In the genomic region with DNA sequence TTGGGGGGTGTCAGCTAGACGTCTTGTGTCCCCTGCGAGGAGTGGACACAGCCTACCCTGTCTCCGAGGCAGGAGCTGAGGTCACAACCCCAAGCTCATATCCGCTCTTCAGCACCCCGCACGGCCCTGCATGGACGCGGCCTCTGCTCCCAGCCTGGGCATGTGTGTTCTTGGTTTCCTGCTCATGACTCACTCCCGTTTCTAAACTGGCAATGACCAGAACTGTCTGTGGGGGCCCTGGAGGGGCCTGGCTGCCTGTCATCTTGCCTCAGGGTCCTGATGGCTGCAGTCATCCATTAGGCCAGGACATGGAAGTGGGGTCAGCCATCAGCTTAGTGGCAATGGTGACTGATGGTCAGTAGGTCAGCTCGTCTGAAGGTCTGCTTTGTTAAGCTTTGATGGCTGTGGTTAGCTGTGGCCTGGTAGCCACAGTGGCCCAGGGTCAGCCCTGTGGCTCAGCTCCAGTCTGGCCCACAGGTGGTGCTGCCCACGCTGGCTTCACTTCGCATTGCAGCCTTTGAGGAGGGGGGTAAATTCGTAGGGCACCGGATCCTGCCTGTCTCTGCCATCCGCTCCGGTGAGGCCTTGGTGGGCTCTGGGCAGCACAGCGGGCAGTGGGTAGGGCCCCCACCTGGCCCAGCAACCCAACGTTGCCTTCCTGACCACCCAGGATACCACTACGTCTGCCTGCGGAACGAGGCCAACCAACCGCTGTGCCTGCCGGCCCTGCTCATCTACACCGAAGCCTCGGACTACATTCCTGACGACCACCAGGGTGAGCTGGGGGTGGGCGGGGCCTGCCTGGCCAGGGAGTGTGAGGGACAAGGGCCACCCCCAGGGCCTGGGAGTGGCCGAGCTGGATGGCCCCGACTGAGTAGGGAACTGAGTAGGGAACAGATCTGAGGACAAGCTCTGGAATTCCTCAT, we compare ENCODE assay signal across 11 cellular contexts. TPM values are rescaled to one million over a fixed set of nuclear protein-coding genes. Genes with fewer than 3 reads are reported as not detected.
A peak's percentile ranks its signal among the peaks of the same experiment; 100 is the strongest.
DNase-seq lines count a peak whose midpoint lies in the region; ATAC-seq, FAIRE-seq and TF ChIP-seq lines count a peak whose summit lies in the region.
"Had no signal": no experiment of that assay in that cellular context is flagged by ENCODE, and none has a peak within 500 bp of the region (broad histone marks: within the 10 kb centered on the region; RNA-seq: fewer than 3 reads in every experiment).

No MANE protein-coding gene starts in this region.

- FAIRE-seq in urothelium cell line (lab: Jason Lieb, UNC): no peak

- peak; percentile 34 for ATAC-seq in SK-N-SH treated with all-trans-retinoic acid at 6 μM for 48 hours
- ATAC-seq: left lobe of liver had no signal

- DNase-seq in Daoy (ENCODE audit: low read depth): peak; percentile 77
- DNase-seq in iris pigment epithelial cell (ENCODE audit: low read depth): peak; percentile 86
- DNase-seq in pons (ENCODE audit: low spot score): no peak
- no peak for DNase-seq in urothelium cell line (ENCODE audit: low spot score)
- no peak for DNase-seq in NCI-H82 treated with DMSO at 0.1 percent for 48 hours (lab: John Stamatoyannopoulos, UW; ENCODE audit: unreplicated experiment)
- DNase-seq: activated B cell treated with CpG ODN at 0.5 μM for 24 hours, cerebellar nuclear complex, foreskin melanocyte, NCI-H2171 had no signal

TF ChIP-seq in SK-N-SH treated with all-trans-retinoic acid at 6 μM for 48 hours, 23 proteins besides CTCF, POLR2A, EP300 and RAD21:
- TF ChIP-seq ZFP3 (CRISPR knock-in tag; IDR thresholded peaks at IDR 0.05): peak; percentile 63; the same call in 1 of the 2 replicates
- no peak for TF ChIP-seq ZNF8 (CRISPR knock-in tag; IDR thresholded peaks at IDR 0.05)
- TF ChIP-seq ESRRG (CRISPR knock-in tag; IDR thresholded peaks at IDR 0.05): no peak
TF ChIP-seq in SK-N-SH treated with all-trans-retinoic acid at 6 μM for 48 hours: peak in this region for 1.

RNA-seq across cellular contexts. Expression of gene PLCB3, which starts 12.0 kb away (rescaled TPM):
- 11.5 and 13.2 TPM in 2 replicates for total RNA-seq in Daoy (2014; rRNA removed; shearing (Covaris generic))

RNA-seq across cellular contexts. Expression of gene PPP1R14B, which starts 16.5 kb away (rescaled TPM):
- 414 and 421 TPM in 2 replicates for total RNA-seq in Daoy (2014; rRNA removed; shearing (Covaris generic))

RNA-seq across cellular contexts. Expression of gene BAD, which starts 21.2 kb away (rescaled TPM):
- 63.5 and 65.9 TPM in 2 replicates for total RNA-seq in Daoy (2014; rRNA removed; shearing (Covaris generic))

RNA-seq across cellular contexts. Expression of gene GPR137, which starts 22.4 kb away (rescaled TPM):
- 14.3 and 24.6 TPM in 2 replicates for total RNA-seq in Daoy (2014; rRNA removed; shearing (Covaris generic))

RNA-seq across cellular contexts. Expression of gene FKBP2, which starts 22.4 kb away (rescaled TPM):
- total RNA-seq in Daoy (2014; rRNA removed; shearing (Covaris generic)): 18.8 and 102 TPM in 2 replicates

Comparison
In these comparisons a context has a peak if more than half of its experiments do, and no peak if none do; other contexts are left out.
1. DNase-seq: peak in Daoy (single experiment) and iris pigment epithelial cell (single experiment); none in pons (single experiment), urothelium cell line (single experiment) and NCI-H82 treated with DMSO at 0.1 percent for 48 hours (single experiment).